2 cellular contexts compared by ENCODE assay signal in genomic region chr6:43807228-43808061, GRCh38.
TF ChIP-seq lines count a peak whose summit lies in the region.

No MANE protein-coding gene starts in this region.

TF ChIP-seq in A549, 52 proteins besides CTCF, POLR2A, EP300 and RAD21 (continued from another document):
- TF ChIP-seq, protein P1, sequence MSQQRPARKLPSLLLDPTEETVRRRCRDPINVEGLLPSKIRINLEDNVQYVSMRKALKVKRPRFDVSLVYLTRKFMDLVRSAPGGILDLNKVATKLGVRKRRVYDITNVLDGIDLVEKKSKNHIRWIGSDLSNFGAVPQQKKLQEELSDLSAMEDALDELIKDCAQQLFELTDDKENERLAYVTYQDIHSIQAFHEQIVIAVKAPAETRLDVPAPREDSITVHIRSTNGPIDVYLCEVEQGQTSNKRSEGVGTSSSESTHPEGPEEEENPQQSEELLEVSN (IDR thresholded peaks at IDR 0.05; ENCODE audit: borderline replicate concordance, low read depth): no peak
- TF ChIP-seq CEBPB (IDR thresholded peaks at IDR 0.05) (no peak), POLR2AphosphoS2 (conservative IDR thresholded peaks at IDR 0.05; ENCODE audit: low read length) (no peak), BHLHE40 (IDR thresholded peaks at IDR 0.05; ENCODE audit: low read depth, low read length) (no peak), ZSCAN20 (CRISPR knock-in tag; IDR thresholded peaks at IDR 0.05) (no peak), RCOR1 (IDR thresholded peaks at IDR 0.05; ENCODE audit: low read depth, low read length) (no peak), EHMT2 (IDR thresholded peaks at IDR 0.05; ENCODE audit: low read depth) (no peak), ATOH8 (CRISPR knock-in tag; IDR thresholded peaks at IDR 0.05; ENCODE audit: low read depth) (no peak), MYC (IDR thresholded peaks at IDR 0.05; ENCODE audit: borderline replicate concordance, low read length) (no peak), RNF2 (IDR thresholded peaks at IDR 0.05; ENCODE audit: borderline replicate concordance, low read depth) (no peak), TFCP2L1 (CRISPR knock-in tag; IDR thresholded peaks at IDR 0.05) (no peak), EHF (CRISPR knock-in tag; IDR thresholded peaks at IDR 0.05) (no peak), REST (IDR thresholded peaks at IDR 0.05) (no peak), PHF8 (IDR thresholded peaks at IDR 0.05; ENCODE audit: borderline replicate concordance, low read depth) (no peak), SMC3 (IDR thresholded peaks at IDR 0.05) (no peak), TP53 (CRISPR knock-in tag; IDR thresholded peaks at IDR 0.05) (no peak)
TF ChIP-seq in A549: peak in this region for 0.

TF ChIP-seq in IMR-90, 13 proteins besides CTCF, POLR2A, EP300 and RAD21 (continued from another document):
- TF ChIP-seq, protein P2, sequence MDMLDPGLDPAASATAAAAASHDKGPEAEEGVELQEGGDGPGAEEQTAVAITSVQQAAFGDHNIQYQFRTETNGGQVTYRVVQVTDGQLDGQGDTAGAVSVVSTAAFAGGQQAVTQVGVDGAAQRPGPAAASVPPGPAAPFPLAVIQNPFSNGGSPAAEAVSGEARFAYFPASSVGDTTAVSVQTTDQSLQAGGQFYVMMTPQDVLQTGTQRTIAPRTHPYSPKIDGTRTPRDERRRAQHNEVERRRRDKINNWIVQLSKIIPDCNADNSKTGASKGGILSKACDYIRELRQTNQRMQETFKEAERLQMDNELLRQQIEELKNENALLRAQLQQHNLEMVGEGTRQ (IDR thresholded peaks at IDR 0.05; ENCODE audit: low read depth, low read length): no peak
- TF ChIP-seq RCOR1 (IDR thresholded peaks at IDR 0.05; ENCODE audit: insufficient replicate concordance, low read length): no peak
- TF ChIP-seq CHD1 (IDR thresholded peaks at IDR 0.05; ENCODE audit: low read depth, low read length): no peak
- TF ChIP-seq BHLHE40 (IDR thresholded peaks at IDR 0.05; ENCODE audit: low read depth, low read length): no peak
- no peak for TF ChIP-seq MAZ (IDR thresholded peaks at IDR 0.05; ENCODE audit: borderline replicate concordance, low read depth, low read length)
- no peak for TF ChIP-seq ELK1 (IDR thresholded peaks at IDR 0.05; ENCODE audit: borderline replicate concordance, low read depth, low read length)
- no peak for TF ChIP-seq RFX5 (IDR thresholded peaks at IDR 0.05; ENCODE audit: low read depth, low read length)
